ENCODE assay signal across 1 cellular context in the genomic region with DNA sequence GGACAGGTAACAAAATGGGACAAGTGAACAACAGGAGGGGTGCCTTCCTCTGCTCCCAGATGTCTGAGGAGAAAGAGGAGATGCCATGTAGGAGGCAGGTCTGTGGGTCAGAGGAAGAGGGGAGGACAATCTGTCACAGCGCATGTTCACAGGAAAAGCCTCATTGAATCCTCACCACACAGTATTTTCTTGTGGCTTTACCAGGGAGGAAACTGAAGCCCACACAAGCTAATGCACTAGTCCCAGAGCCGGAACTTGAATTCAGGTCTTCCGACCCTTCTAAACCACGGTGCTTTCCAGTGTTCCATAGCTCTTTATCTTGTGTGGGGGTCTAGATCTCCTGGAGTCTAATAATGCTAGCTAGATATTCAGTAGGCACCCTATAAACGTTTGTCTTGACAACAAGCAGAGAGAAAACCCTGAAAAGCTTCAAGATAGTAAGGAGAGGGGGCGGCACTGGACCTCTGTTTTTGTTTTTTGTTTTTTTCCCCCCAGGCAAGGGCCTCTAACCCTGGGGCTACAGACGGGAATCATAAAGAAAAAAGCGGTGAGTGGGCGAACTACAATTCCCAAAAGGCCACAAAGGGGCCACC.
TF ChIP-seq lines count a peak whose summit lies in the region.

No MANE protein-coding gene starts in this region.

TF ChIP-seq in WTC11, 78 proteins besides CTCF, POLR2A, EP300 and RAD21 (continued from another document):
- TF ChIP-seq, protein P1, sequence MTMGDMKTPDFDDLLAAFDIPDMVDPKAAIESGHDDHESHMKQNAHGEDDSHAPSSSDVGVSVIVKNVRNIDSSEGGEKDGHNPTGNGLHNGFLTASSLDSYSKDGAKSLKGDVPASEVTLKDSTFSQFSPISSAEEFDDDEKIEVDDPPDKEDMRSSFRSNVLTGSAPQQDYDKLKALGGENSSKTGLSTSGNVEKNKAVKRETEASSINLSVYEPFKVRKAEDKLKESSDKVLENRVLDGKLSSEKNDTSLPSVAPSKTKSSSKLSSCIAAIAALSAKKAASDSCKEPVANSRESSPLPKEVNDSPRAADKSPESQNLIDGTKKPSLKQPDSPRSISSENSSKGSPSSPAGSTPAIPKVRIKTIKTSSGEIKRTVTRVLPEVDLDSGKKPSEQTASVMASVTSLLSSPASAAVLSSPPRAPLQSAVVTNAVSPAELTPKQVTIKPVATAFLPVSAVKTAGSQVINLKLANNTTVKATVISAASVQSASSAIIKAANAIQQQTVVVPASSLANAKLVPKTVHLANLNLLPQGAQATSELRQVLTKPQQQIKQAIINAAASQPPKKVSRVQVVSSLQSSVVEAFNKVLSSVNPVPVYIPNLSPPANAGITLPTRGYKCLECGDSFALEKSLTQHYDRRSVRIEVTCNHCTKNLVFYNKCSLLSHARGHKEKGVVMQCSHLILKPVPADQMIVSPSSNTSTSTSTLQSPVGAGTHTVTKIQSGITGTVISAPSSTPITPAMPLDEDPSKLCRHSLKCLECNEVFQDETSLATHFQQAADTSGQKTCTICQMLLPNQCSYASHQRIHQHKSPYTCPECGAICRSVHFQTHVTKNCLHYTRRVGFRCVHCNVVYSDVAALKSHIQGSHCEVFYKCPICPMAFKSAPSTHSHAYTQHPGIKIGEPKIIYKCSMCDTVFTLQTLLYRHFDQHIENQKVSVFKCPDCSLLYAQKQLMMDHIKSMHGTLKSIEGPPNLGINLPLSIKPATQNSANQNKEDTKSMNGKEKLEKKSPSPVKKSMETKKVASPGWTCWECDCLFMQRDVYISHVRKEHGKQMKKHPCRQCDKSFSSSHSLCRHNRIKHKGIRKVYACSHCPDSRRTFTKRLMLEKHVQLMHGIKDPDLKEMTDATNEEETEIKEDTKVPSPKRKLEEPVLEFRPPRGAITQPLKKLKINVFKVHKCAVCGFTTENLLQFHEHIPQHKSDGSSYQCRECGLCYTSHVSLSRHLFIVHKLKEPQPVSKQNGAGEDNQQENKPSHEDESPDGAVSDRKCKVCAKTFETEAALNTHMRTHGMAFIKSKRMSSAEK (CRISPR knock-in tag; IDR thresholded peaks at IDR 0.05; ENCODE audit: borderline replicate concordance): no peak
- TF ChIP-seq ZNF423 (CRISPR knock-in tag; IDR thresholded peaks at IDR 0.05): no peak
- no peak for TF ChIP-seq JAZF1 (CRISPR knock-in tag; IDR thresholded peaks at IDR 0.05)
- no peak for TF ChIP-seq ZNF138 (CRISPR knock-in tag; conservative IDR thresholded peaks at IDR 0.05)
